27 cellular contexts compared by ENCODE assay signal in the genomic region with DNA sequence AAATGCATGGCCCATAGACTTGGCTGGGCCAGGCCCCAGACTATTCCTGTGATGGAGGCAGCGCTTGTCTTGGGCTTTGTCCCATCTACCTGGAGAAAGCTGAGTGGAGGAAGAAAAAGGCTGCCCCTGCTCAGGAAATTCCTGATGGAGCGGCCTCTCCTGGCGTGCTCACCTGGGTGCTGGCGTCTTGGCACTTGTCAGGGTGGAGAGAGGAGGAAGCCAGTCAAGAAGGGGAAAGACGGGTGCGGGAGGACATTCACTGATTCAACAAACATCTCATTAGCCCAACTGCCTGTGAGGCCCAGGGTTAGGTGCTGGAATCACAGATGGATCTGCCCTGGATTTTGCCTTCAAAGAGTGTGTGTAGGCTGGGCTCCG. TPM values are rescaled to one million over a fixed set of nuclear protein-coding genes. Genes with fewer than 3 reads are reported as not detected.
A peak's percentile ranks its signal among the peaks of the same experiment; 100 is the strongest.
DNase-seq lines count a peak whose midpoint lies in the region; ATAC-seq and TF ChIP-seq lines count a peak whose summit lies in the region.
"Had no signal": no experiment of that assay in that cellular context is flagged by ENCODE, and none has a peak within 500 bp of the region (broad histone marks: within the 10 kb centered on the region; RNA-seq: fewer than 3 reads in every experiment).

No MANE protein-coding gene starts in this region.

- H3K9me3 Mint-ChIP-seq in naive B cell = no peaks in the 10 kb centered on the region
- no peaks in the 10 kb centered on the region for H3K9me3 Mint-ChIP-seq in activated T-cell treated with anti-CD3 and anti-CD28 coated beads, Interleukin-2, amount 50 U/mL, for 72 hours
- H3K9me3 Mint-ChIP-seq: activated naive CD4-positive, alpha-beta T cell treated with anti-CD3 and anti-CD28 coated beads, Interleukin-2, amount 50 U/mL, for 72 hours; CD4-positive, alpha-beta T cell; effector memory CD8-positive, alpha-beta T cell; HFFc6; natural killer cell had no signal

- no peaks in the 10 kb centered on the region for H3K36me3 Mint-ChIP-seq in naive B cell
- H3K36me3 Mint-ChIP-seq in activated T-cell treated with anti-CD3 and anti-CD28 coated beads, Interleukin-2, amount 50 U/mL, for 72 hours (ENCODE audit: insufficient read depth in 2 of 2) = no peaks in the 10 kb centered on the region
- H3K36me3 Mint-ChIP-seq: activated naive CD4-positive, alpha-beta T cell treated with anti-CD3 and anti-CD28 coated beads, Interleukin-2, amount 50 U/mL, for 72 hours; natural killer cell had no signal

- TF ChIP-seq CTCF in left ventricle myocardium inferior (IDR thresholded peaks at IDR 0.05; ENCODE audit: borderline replicate concordance) = no peak
- no peak for TF ChIP-seq CTCF in upper lobe of right lung (IDR thresholded peaks at IDR 0.05)

- no peaks in the 10 kb centered on the region for H3K9me3 ChIP-seq in left ventricle myocardium inferior (replicated peaks)
- H3K9me3 ChIP-seq in upper lobe of right lung = no peaks in the 10 kb centered on the region
- H3K9me3 ChIP-seq: colonic mucosa, ovary had no signal

- H3K27ac ChIP-seq in left ventricle myocardium inferior (replicated peaks) (peak overlapping the region; percentile 57), angular gyrus (ENCODE audit: low read depth, low read length) (peak overlapping the region; percentile 40), upper lobe of right lung (peak overlapping the region; percentile 65)
- H3K27ac ChIP-seq: colonic mucosa, GM23248, ovary had no signal

- H3K36me3 ChIP-seq in left ventricle myocardium inferior (no peaks in the 10 kb centered on the region), upper lobe of right lung (no peaks in the 10 kb centered on the region)
- H3K36me3 ChIP-seq: colonic mucosa, ovary had no signal

- DNase-seq in left ventricle myocardium inferior (no peak), left ventricle myocardium superior (no peak), naive B cell (no peak), upper lobe of right lung (no peak), DMS 273 treated with DMSO at 0.1 percent for 48 hours (lab: John Stamatoyannopoulos, UW) (no peak)
- no peak for DNase-seq in activated T-cell treated with anti-CD3 and anti-CD28 coated beads, Interleukin-2, amount 50 U/mL, for 72 hours
- DNase-seq: 8988T; activated CD4-positive, alpha-beta T cell treated with anti-CD3 and anti-CD28 coated beads for 48 hours; CD4-positive, alpha-beta T cell; colonic mucosa; effector memory CD8-positive, alpha-beta T cell; erythroblast; GM23248; HFFc6; natural killer cell; NCI-H1105 treated with DMSO at 0.1 percent for 48 hours; NCI-H2081; NCI-H2227 treated with DMSO at 0.1 percent for 48 hours; NK-92 treated with Interleukin-12 subunit alpha and Interleukin-12 subunit beta, amount 100 ng/mL, for 24 hours; ovary; SHP77 treated with DMSO at 0.1 percent for 48 hours; stimulated activated naive CD4-positive, alpha-beta T cell; SW 1271 had no signal

- H3K4me1 ChIP-seq in left ventricle myocardium inferior (peaks cover 11% of the 10 kb centered on the region), upper lobe of right lung (peaks cover 11% of the 10 kb centered on the region)
- H3K4me1 ChIP-seq: colonic mucosa had no signal

- peak overlapping the region in 4 of 6 donors; percentile 1 to 84 (median 64) for H3K27ac Mint-ChIP-seq in naive B cell
- no peak overlapping the region for H3K27ac Mint-ChIP-seq in activated T-cell treated with anti-CD3 and anti-CD28 coated beads, Interleukin-2, amount 50 U/mL, for 72 hours
- H3K27ac Mint-ChIP-seq: activated naive CD4-positive, alpha-beta T cell treated with anti-CD3 and anti-CD28 coated beads, Interleukin-2, amount 50 U/mL, for 72 hours; CD4-positive, alpha-beta T cell; effector memory CD8-positive, alpha-beta T cell; HFFc6; natural killer cell had no signal

- H3K27me3 Mint-ChIP-seq in naive B cell = peaks cover 3 to 10% (median 5%) of the 10 kb centered on the region in 3 donors
- peaks cover 7% of the 10 kb centered on the region for H3K27me3 Mint-ChIP-seq in activated T-cell treated with anti-CD3 and anti-CD28 coated beads, Interleukin-2, amount 50 U/mL, for 72 hours (ENCODE audit: low read depth)
- H3K27me3 Mint-ChIP-seq: CD4-positive, alpha-beta T cell had no signal

- intact Hi-C loops in left ventricle myocardium inferior (cut with micrococcal nuclease) (no loop called here), left ventricle myocardium superior (cut with micrococcal nuclease) (no loop called here), upper lobe of right lung (cut with DNase I) (no loop called here)

- no peaks in the 10 kb centered on the region for H3K27me3 ChIP-seq in left ventricle myocardium inferior (ENCODE audit: low read depth)
- H3K27me3 ChIP-seq in upper lobe of right lung = no peaks in the 10 kb centered on the region
- H3K27me3 ChIP-seq: colonic mucosa, ovary had no signal

- ATAC-seq in left ventricle myocardium superior (no peak), naive B cell (ENCODE audit: low read depth in 2 of 2) (no peak), upper lobe of right lung (peak; percentile 60), HG03354 (IDR thresholded peaks at IDR 0.05; ENCODE audit: poor library complexity, severe bottlenecking, unreplicated experiment) (no peak)
- no peak for ATAC-seq in activated T-cell treated with anti-CD3 and anti-CD28 coated beads, Interleukin-2, amount 50 U/mL, for 72 hours (replicated peaks in 1 of 2)
- ATAC-seq: activated naive CD4-positive, alpha-beta T cell treated with anti-CD3 and anti-CD28 coated beads, Interleukin-2, amount 50 U/mL, for 72 hours; effector memory CD8-positive, alpha-beta T cell; natural killer cell had no signal

- peak overlapping the region in 7 of 8 donors; percentile 22 to 82 (median 44) for H3K4me3 Mint-ChIP-seq in naive B cell
- H3K4me3 Mint-ChIP-seq in activated T-cell treated with anti-CD3 and anti-CD28 coated beads, Interleukin-2, amount 50 U/mL, for 72 hours = no peak overlapping the region
- H3K4me3 Mint-ChIP-seq: CD4-positive, alpha-beta T cell; effector memory CD8-positive, alpha-beta T cell; HFFc6; natural killer cell had no signal

- no peak overlapping the region for H3K4me3 ChIP-seq in left ventricle myocardium inferior
- H3K4me3 ChIP-seq in upper lobe of right lung = no peak overlapping the region
- H3K4me3 ChIP-seq: colonic mucosa, GM23248, ovary had no signal

- H3K4me1 Mint-ChIP-seq in naive B cell = peaks cover 24 to 60% (median 43%) of the 10 kb centered on the region in 3 donors
- H3K4me1 Mint-ChIP-seq in activated T-cell treated with anti-CD3 and anti-CD28 coated beads, Interleukin-2, amount 50 U/mL, for 72 hours (ENCODE audit: low read depth) = no peaks in the 10 kb centered on the region

RNA-seq across cellular contexts. Expression of gene ALPL, which starts 16.1 kb away (rescaled TPM):
- 10.2 TPM for total RNA-seq in left ventricle myocardium inferior
- total RNA-seq in left ventricle myocardium superior = 13.1 TPM
- 1 to 10 TPM in 1 of 6 donors, under 1 TPM in 3, not detected in 2; 0.53 to 1.8 (median 0.66) TPM for polyA plus RNA-seq in naive B cell (ENCODE audit: low read depth in 6 of 6)
- 164 TPM for total RNA-seq in upper lobe of right lung
- total RNA-seq in activated T-cell treated with anti-CD3 and anti-CD28 coated beads, Interleukin-2, amount 50 U/mL, for 72 hours = under 1 TPM in 1 of 2 donors, not detected in 1; 0.23 TPM
- total RNA-seq: activated naive CD4-positive, alpha-beta T cell treated with anti-CD3 and anti-CD28 coated beads, Interleukin-2, amount 50 U/mL, for 72 hours; CD4-positive, alpha-beta T cell; GM23248; MCF 10A had no signal

Comparison
In these comparisons a context has a peak if more than half of its experiments do, and no peak if none do; other contexts are left out.
1. H3K4me3 Mint-ChIP-seq: peak in naive B cell (7 of 8); none in activated T-cell treated with anti-CD3 and anti-CD28 coated beads, Interleukin-2, amount 50 U/mL, for 72 hours (0 of 2).
2. RNA of gene ALPL, which starts 16.1 kb away (total RNA-seq): 164 TPM in upper lobe of right lung (single experiment); 13.1 TPM in left ventricle myocardium superior (single experiment), 10.2 TPM in left ventricle myocardium inferior (single experiment) and 0.23 TPM in activated T-cell treated with anti-CD3 and anti-CD28 coated beads, Interleukin-2, amount 50 U/mL, for 72 hours; every median in the first group is over 10 times any median in the second.
3. Peak in every context shown above with its lines, with median percentiles within 50 percentile points of each other: H3K27ac ChIP-seq.